In the genomic region with DNA sequence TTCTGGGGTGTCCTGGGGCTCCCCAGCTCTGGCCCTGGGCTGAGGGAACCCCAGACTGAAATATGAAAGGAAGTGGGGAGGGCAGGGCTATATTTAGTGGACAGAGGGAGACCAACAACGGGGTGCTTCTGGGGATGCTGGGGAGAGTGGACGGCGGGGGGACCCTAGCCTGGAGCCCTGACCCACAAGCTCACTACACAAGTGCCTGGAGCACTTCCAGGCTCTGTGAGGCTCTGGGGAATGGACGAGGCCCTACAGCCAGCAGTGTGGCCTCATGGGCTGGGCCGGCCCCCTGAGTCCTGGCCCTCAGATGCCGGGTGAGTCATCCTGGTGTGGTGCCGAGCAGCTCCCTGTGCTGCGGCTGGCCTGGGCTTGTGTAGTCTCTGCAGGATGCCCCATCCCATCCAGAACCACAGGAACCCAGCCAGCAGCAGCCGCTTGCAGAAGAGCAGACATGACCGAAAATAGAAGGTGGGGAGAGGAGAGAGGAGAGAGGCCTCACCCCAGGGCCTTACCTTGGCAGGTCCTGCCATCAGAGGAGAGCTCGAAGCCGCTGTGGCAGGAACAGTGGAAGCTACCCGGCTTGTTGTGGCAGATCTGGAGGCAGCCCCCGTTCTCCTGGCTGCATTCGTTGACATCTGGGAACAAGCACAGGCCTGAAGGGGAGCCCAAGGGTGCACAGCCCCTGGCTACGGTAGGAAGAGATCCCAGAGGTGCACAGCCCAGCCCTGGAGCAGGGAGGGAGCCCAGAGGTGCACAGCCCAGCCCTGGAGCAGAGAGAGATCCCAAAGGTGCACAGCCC, we compare ENCODE assay signal across 8 cellular contexts. TPM values are rescaled to one million over a fixed set of nuclear protein-coding genes. Genes with fewer than 3 reads are reported as not detected.
A peak's percentile ranks its signal among the peaks of the same experiment; 100 is the strongest.
DNase-seq lines count a peak whose midpoint lies in the region; ATAC-seq and TF ChIP-seq lines count a peak whose summit lies in the region.

No MANE protein-coding gene starts in this region.

- peak overlapping the region; percentile 97 to 99 (median 99) for H3K27ac Mint-ChIP-seq in brain

- no peaks in the 10 kb centered on the region for H3K27me3 Mint-ChIP-seq in brain

- H3K9me3 ChIP-seq in iPS-15b (ENCODE audit: control insufficient read depth, insufficient read depth, low read length) (no peaks in the 10 kb centered on the region), skeletal muscle tissue (ENCODE audit: control insufficient read depth in 3 of 3, low read length in 3 of 3) (no peaks in the 10 kb centered on the region)

- H3K27me3 ChIP-seq in iPS-15b (ENCODE audit: control insufficient read depth, insufficient read depth, low read length) = no peaks in the 10 kb centered on the region
- H3K27me3 ChIP-seq in skeletal muscle tissue (ENCODE audit: control insufficient read depth in 3 of 3, insufficient read depth in 3 of 3, low read length in 3 of 3) = no peaks in the 10 kb centered on the region

- H3K4me3 ChIP-seq in iPS-15b (ENCODE audit: low read depth, low read length) = no peak overlapping the region
- peak overlapping the region; percentile 45 to 68 (median 64) for H3K4me3 ChIP-seq in skeletal muscle tissue (ENCODE audit: low read length in 3 of 3)

- peak overlapping the region; percentile 95 for H3K27ac ChIP-seq in skeletal muscle tissue (ENCODE audit: low read depth, low read length)

- peaks cover 34% of the 10 kb centered on the region for H3K4me1 Mint-ChIP-seq in brain

- DNase-seq in DMS53 treated with DMSO at 0.1 percent for 48 hours (lab: John Stamatoyannopoulos, UW; ENCODE audit: unreplicated experiment) (peak; percentile 11), MV-4-11 (lab: John Stamatoyannopoulos, UW) (peak; percentile 83), GM10266 (ENCODE audit: extremely low spot score) (no peak)
- no peak for DNase-seq in activated CD8-positive, alpha-beta memory T cell treated with anti-CD3 and anti-CD28 coated beads, Interleukin-2, amount 50 U/mL, for 48 hours

- H3K36me3 Mint-ChIP-seq in brain = peaks cover 14% of the 10 kb centered on the region

- H3K36me3 ChIP-seq in iPS-15b (ENCODE audit: control insufficient read depth, insufficient read depth, low read length) (peaks cover 8% of the 10 kb centered on the region), skeletal muscle tissue (ENCODE audit: control insufficient read depth in 3 of 3, insufficient read depth in 3 of 3, low read length in 3 of 3) (peaks cover 23 to 32% (median 28%) of the 10 kb centered on the region in 3 donors)

- H3K4me1 ChIP-seq in iPS-15b (ENCODE audit: control insufficient read depth, insufficient read depth, low read length) (no peaks in the 10 kb centered on the region), skeletal muscle tissue (ENCODE audit: control insufficient read depth in 3 of 3, insufficient read depth in 3 of 3, low read length in 3 of 3) (peaks cover 46 to 54% (median 46%) of the 10 kb centered on the region in 3 donors)

- H3K4me3 Mint-ChIP-seq in brain = peak overlapping the region; percentile 30 to 78 (median 69)

- H3K9me3 Mint-ChIP-seq in brain = peaks cover 0 to 2% (median 0%) of the 10 kb centered on the region in 5 experiments

- H3K9ac ChIP-seq in iPS-15b (ENCODE audit: low read depth, low read length) = peak overlapping the region; percentile 12
- H3K9ac ChIP-seq in skeletal muscle tissue (ENCODE audit: low read depth in 1 of 3, low read length in 3 of 3) = peak overlapping the region; percentile 70 to 80 (median 72)

- no peak for ATAC-seq in HG03095 (IDR thresholded peaks at IDR 0.05; ENCODE audit: unreplicated experiment)

- TF ChIP-seq CTCF in brain (conservative IDR thresholded peaks at IDR 0.05) (no peak), GM10266 (IDR thresholded peaks at IDR 0.05; ENCODE audit: control insufficient read depth, insufficient read depth, low read depth, missing control alignments) (no peak)

RNA-seq across cellular contexts. Expression of a gene that starts 26.1 kb away (rescaled TPM):
- polyA plus RNA-seq in brain (ENCODE audit: insufficient read depth, low read depth, low replicate concordance) = 43.7 TPM
- 25.1 TPM for total RNA-seq in skeletal muscle tissue

Comparison
In these comparisons a context has a peak if more than half of its experiments do, and no peak if none do; other contexts are left out.
1. DNase-seq: peak in DMS53 treated with DMSO at 0.1 percent for 48 hours (single experiment) and MV-4-11 (single experiment); none in GM10266 (single experiment) and activated CD8-positive, alpha-beta memory T cell treated with anti-CD3 and anti-CD28 coated beads, Interleukin-2, amount 50 U/mL, for 48 hours (single experiment).